1 cellular context compared by ENCODE assay signal in the genomic region with DNA sequence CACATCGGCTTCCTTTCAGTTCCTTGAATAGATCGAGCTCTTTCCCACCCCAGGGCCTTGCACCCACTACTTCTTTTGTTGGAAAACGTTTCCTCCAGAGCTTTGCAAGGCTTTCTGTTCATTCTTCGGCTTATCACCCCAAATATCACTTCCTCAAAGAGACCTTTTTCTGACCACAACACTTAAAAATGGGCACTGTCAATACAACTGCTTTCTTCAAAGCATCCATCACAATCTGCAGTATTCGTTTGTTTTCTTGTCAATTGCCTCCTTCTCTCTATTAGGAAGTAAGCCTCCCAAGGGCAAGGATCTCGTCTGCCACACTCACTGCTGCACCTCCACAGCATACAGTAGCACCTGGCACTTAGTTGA.
A peak's percentile ranks its signal among the peaks of the same experiment; 100 is the strongest.
TF ChIP-seq lines count a peak whose summit lies in the region.

No MANE protein-coding gene starts in this region.

TF ChIP-seq in K562, 482 proteins besides CTCF, POLR2A, EP300 and RAD21:
- TF ChIP-seq NR2C1 (IDR thresholded peaks at IDR 0.05), result no peak
- TF ChIP-seq NR2C1 (tag; IDR thresholded peaks at IDR 0.05), result no peak
- TF ChIP-seq ZFP1 (CRISPR knock-in tag; IDR thresholded peaks at IDR 0.05), result no peak
- TF ChIP-seq SPI1 (IDR thresholded peaks at IDR 0.05; ENCODE audit: borderline replicate concordance, low read depth, low read length), result peak; percentile 22; the same call in 1 of the 2 replicates
